In the genomic region with DNA sequence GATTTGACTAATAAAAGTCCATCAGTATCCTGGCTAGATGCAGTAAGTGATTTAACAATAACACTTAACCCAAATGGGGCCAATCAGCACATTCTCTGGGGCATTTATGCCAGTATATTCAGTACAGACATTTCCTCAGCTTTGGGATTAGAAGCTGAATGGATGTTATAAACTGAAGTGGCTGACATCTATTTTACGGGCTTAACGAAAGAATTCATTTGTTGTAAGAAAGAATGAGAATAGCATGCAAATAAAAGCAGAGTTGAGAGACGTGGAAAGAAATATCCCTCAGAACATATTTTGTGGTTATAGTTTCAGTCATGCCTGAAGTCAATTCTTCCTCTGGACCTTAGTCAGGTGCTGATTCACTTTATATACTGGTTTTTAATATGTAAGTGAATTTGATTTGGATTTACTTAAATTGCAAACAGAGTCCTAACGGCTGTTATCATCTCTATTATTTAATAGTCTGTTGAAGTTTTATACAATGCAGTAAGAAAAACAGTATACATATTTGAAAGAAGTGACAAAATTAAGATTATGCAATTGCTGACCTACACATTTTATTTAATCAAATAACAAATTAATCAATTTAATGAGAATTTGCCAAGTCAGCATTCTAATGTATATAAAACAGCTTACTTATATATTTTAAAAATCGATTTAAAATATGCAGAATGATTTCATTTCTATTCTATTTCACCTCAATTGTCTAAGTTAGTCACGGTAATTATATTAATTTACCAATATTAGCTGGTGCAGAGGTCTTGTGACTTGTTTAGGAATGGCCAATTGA, we compare ENCODE assay signal across 19 cellular contexts.
DNase-seq lines count a peak whose midpoint lies in the region; ATAC-seq, FAIRE-seq and TF ChIP-seq lines count a peak whose summit lies in the region.
"Had no signal": no experiment of that assay in that cellular context is flagged by ENCODE, and none has a peak within 500 bp of the region (broad histone marks: within the 10 kb centered on the region; RNA-seq: fewer than 3 reads in every experiment).

No MANE protein-coding gene starts in this region.

- no peak overlapping the region for H4K8ac ChIP-seq in IMR-90 (ENCODE audit: low read depth in 2 of 2, low read length in 2 of 2)

- no peak overlapping the region for H3K27ac ChIP-seq in A549
- H3K27ac ChIP-seq in IMR-90 (ENCODE audit: insufficient read depth, low read length), result no peak overlapping the region
- no peak overlapping the region for H3K27ac ChIP-seq in neural progenitor cell

- H3K27me3 ChIP-seq in IMR-90 (ENCODE audit: control insufficient read depth, insufficient read depth, low read length), result no peaks in the 10 kb centered on the region
- no peaks in the 10 kb centered on the region for H3K27me3 ChIP-seq in neural progenitor cell

- intact Hi-C loops in IMR-90 (cut with micrococcal nuclease) (no loop called here), MCF 10A (cut with micrococcal nuclease) (no loop called here)

- no peaks in the 10 kb centered on the region for H4K20me1 ChIP-seq in IMR-90 (ENCODE audit: insufficient read depth, low read length)
- H4K20me1 ChIP-seq in neural progenitor cell (ENCODE audit: low read depth), result no peaks in the 10 kb centered on the region

- H3K9me3 ChIP-seq in A549, result no peaks in the 10 kb centered on the region
- H3K9me3 ChIP-seq in IMR-90 (ENCODE audit: control insufficient read depth, insufficient read depth, low read length), result peaks cover 5% of the 10 kb centered on the region
- H3K9me3 ChIP-seq in neural progenitor cell (ENCODE audit: low read depth), result no peaks in the 10 kb centered on the region

- WGBS in A549 (ENCODE audit: missing lambda C conversion rate), result 16% methylated on average over 6 of the region's 6 CpGs
- WGBS in IMR-90 (ENCODE audit: extremely low coverage in 2 of 2, insufficient read length in 1 of 2), 2 experiments, result no CpG with 5 or more reads among the region's 6 CpGs

- H3K79me1 ChIP-seq in IMR-90 (ENCODE audit: low read depth in 1 of 2, low read length in 2 of 2), result no peaks in the 10 kb centered on the region

- TF ChIP-seq RAD21 in A549 (conservative IDR thresholded peaks at IDR 0.05 in 1 of 2, IDR thresholded peaks at IDR 0.05 in 1 of 2), result no peak
- no peak for TF ChIP-seq RAD21 in IMR-90 (IDR thresholded peaks at IDR 0.05; ENCODE audit: low read length)

- POLR2A ChIA-PET in A549 (lab: Yijun Ruan, JAX), result no interaction called here
- POLR2A ChIA-PET in IMR-90 (lab: Charles Lee; ENCODE audit: unreplicated experiment), result no interaction called here
- POLR2A ChIA-PET in MCF 10A (lab: Yijun Ruan, JAX), result interaction anchor here (0.6 kb wide), 1 partner anchor 8 kb away, joined by 3 read pairs; no protein-coding TSS in a partner anchor

- H2BK120ac ChIP-seq in IMR-90 (ENCODE audit: low read depth, low read length), result no peak overlapping the region

- H4K91ac ChIP-seq in IMR-90 (ENCODE audit: insufficient read depth, low read depth, low read length), result no peak overlapping the region

- H3K36me3 Mint-ChIP-seq in neural progenitor cell (no peaks in the 10 kb centered on the region), MCF 10A (ENCODE audit: insufficient read depth, unreplicated experiment) (no peaks in the 10 kb centered on the region)
- H3K36me3 Mint-ChIP-seq: CD14-positive monocyte; CD8-positive, alpha-beta T cell; IgD-negative memory B cell had no signal

- no peak overlapping the region for H2AK5ac ChIP-seq in IMR-90 (ENCODE audit: low read depth, low read length)

- no peak overlapping the region for H3K23ac ChIP-seq in IMR-90 (ENCODE audit: low read depth, low read length)

- H3K9ac ChIP-seq in IMR-90 (ENCODE audit: low read depth, low read length), result no peak overlapping the region
- no peak overlapping the region for H3K9ac ChIP-seq in neural progenitor cell

- H3K4me1 ChIP-seq in A549 (no peaks in the 10 kb centered on the region), IMR-90 (ENCODE audit: control insufficient read depth, insufficient read depth, low read length) (no peaks in the 10 kb centered on the region), neural progenitor cell (peaks cover 3% of the 10 kb centered on the region)

- no peak overlapping the region for H2AFZ ChIP-seq in IMR-90 (replicated peaks; ENCODE audit: low read length, poor library complexity)
- peak overlapping the region; percentile 45 for H2AFZ ChIP-seq in neural progenitor cell (replicated peaks)

- TF ChIP-seq CTCF in A549 (IDR thresholded peaks at IDR 0.05), result no peak
- TF ChIP-seq CTCF in IMR-90 (conservative IDR thresholded peaks at IDR 0.05; ENCODE audit: low read depth, low read length), result no peak
- no peak for TF ChIP-seq CTCF in neural progenitor cell (IDR thresholded peaks at IDR 0.05)
- TF ChIP-seq CTCF in MCF 10A (IDR thresholded peaks at IDR 0.05; ENCODE audit: unreplicated experiment), result no peak

- H3K4me3 ChIP-seq in A549 (no peak overlapping the region), IMR-90 (ENCODE audit: insufficient read depth, low read depth, low read length) (no peak overlapping the region), neural progenitor cell (no peak overlapping the region)

- H3K4ac ChIP-seq in IMR-90 (ENCODE audit: low read depth, low read length), result no peak overlapping the region

- DNase-seq in A549 (ENCODE audit: low read depth in 1 of 2, low spot score in 1 of 2) (no peak), IMR-90 (no peak), astrocyte of the hippocampus (ENCODE audit: low read depth, low spot score) (peak; percentile 10), neural progenitor cell (ENCODE audit: low spot score) (no peak), MCF 10A (ENCODE audit: unreplicated experiment) (no peak), urothelium cell line (ENCODE audit: low spot score) (no peak)
- DNase-seq: CD8-positive, alpha-beta T cell; COR-L47; DMS153; DMS79 treated with DMSO at 0.1 percent for 48 hours; EL; GOT3; HCEC 1CT; HFFc6 had no signal

- no peaks in the 10 kb centered on the region for H3K27me3 Mint-ChIP-seq in neural progenitor cell (ENCODE audit: insufficient read depth, low read depth)
- no peaks in the 10 kb centered on the region for H3K27me3 Mint-ChIP-seq in MCF 10A (ENCODE audit: insufficient read depth, unreplicated experiment)
- H3K27me3 Mint-ChIP-seq: IgD-negative memory B cell had no signal

- no peak for FAIRE-seq in A549 (lab: Jason Lieb, UNC)
- no peak for FAIRE-seq in urothelium cell line (lab: Jason Lieb, UNC)
- FAIRE-seq: G401.6, GM12891 had no signal

- BruUV-seq in IMR-90 (replicated peaks; lab: Mats Ljungman, UMichigan) (no TSS peak), MCF 10A (replicated peaks; lab: Mats Ljungman, UMichigan) (no TSS peak)

- no peaks in the 10 kb centered on the region for H3K9me1 ChIP-seq in IMR-90 (ENCODE audit: insufficient read depth, low read length)

- CTCF ChIA-PET in A549 (lab: Yijun Ruan, JAX), result no interaction called here
- CTCF ChIA-PET in IMR-90 (lab: Yijun Ruan, JAX), result no interaction called here
- CTCF ChIA-PET in MCF 10A (lab: Yijun Ruan, JAX), result interaction anchor here (0.6 kb wide), 1 partner anchor 54 kb away, joined by 3 read pairs; no protein-coding TSS in a partner anchor

- H2AK9ac ChIP-seq in IMR-90 (replicated peaks; ENCODE audit: low read depth, low read length, poor library complexity), result no peak overlapping the region

- no peaks in the 10 kb centered on the region for H3F3A ChIP-seq in neural progenitor cell (ENCODE audit: low read depth)

- H3K18ac ChIP-seq in IMR-90 (ENCODE audit: low read depth, low read length), result no peak overlapping the region

- no peaks in the 10 kb centered on the region for H3K79me2 ChIP-seq in neural progenitor cell (ENCODE audit: low read depth)

- no peak overlapping the region for H2BK5ac ChIP-seq in IMR-90 (ENCODE audit: low read depth, low read length, poor library complexity, severe bottlenecking)

- no peak overlapping the region for H2BK15ac ChIP-seq in IMR-90 (ENCODE audit: low read depth, low read length)

- TF ChIP-seq EP300 in A549 (IDR thresholded peaks at IDR 0.05), result no peak

- peaks cover 11% of the 10 kb centered on the region for H3K4me1 Mint-ChIP-seq in neural progenitor cell
- no peaks in the 10 kb centered on the region for H3K4me1 Mint-ChIP-seq in MCF 10A (ENCODE audit: insufficient read depth, unreplicated experiment)
- H3K4me1 Mint-ChIP-seq: CD14-positive monocyte, IgD-negative memory B cell had no signal

- no peak overlapping the region for H2BK20ac ChIP-seq in IMR-90 (ENCODE audit: low read depth, low read length)

- in situ Hi-C loops in IMR-90 (cut with MboI; ENCODE audit: low sequenced_read_pairs), result no loop called here

- H4K5ac ChIP-seq in IMR-90 (ENCODE audit: low read depth, low read length), result no peak overlapping the region

- H3K4me2 ChIP-seq in A549 (no peak overlapping the region), IMR-90 (ENCODE audit: low read depth, low read length) (no peak overlapping the region), neural progenitor cell (no peak overlapping the region)

- H3K14ac ChIP-seq in IMR-90 (replicated peaks; ENCODE audit: low read depth, low read length), result no peak overlapping the region

- ATAC-seq in A549, result no peak
- ATAC-seq in IMR-90 (ENCODE audit: low read depth), result no peak
- ATAC-seq in SK-N-SH treated with all-trans-retinoic acid at 6 μM for 48 hours, result no peak
- ATAC-seq: CD8-positive, alpha-beta T cell had no signal

- H3K56ac ChIP-seq in IMR-90 (ENCODE audit: extremely low read depth, insufficient read depth, low read length), result no peak overlapping the region

- no peaks in the 10 kb centered on the region for H3K36me3 ChIP-seq in IMR-90 (ENCODE audit: control insufficient read depth, insufficient read depth, low read length)
- no peaks in the 10 kb centered on the region for H3K36me3 ChIP-seq in neural progenitor cell

- H3K9me3 Mint-ChIP-seq in neural progenitor cell (no peaks in the 10 kb centered on the region), MCF 10A (ENCODE audit: unreplicated experiment) (no peaks in the 10 kb centered on the region)
- H3K9me3 Mint-ChIP-seq: HFFc6 had no signal

- TF ChIP-seq POLR2A in A549 (IDR thresholded peaks at IDR 0.05; ENCODE audit: low read length) (no peak), IMR-90 (IDR thresholded peaks at IDR 0.05; ENCODE audit: low read depth, low read length) (no peak)

- dilution Hi-C loops in IMR-90 (cut with HindIII; ENCODE audit: low sequenced_read_pairs, unreplicated experiment), result no loop called here

- H3K27ac Mint-ChIP-seq in neural progenitor cell (no peak overlapping the region), MCF 10A (ENCODE audit: low read depth, unreplicated experiment) (no peak overlapping the region)
- H3K27ac Mint-ChIP-seq: CD14-positive monocyte; CD8-positive, alpha-beta T cell; HFFc6; IgD-negative memory B cell had no signal

- H3K4me3 Mint-ChIP-seq in neural progenitor cell (no peak overlapping the region), MCF 10A (ENCODE audit: unreplicated experiment) (no peak overlapping the region)
- H3K4me3 Mint-ChIP-seq: CD14-positive monocyte; CD8-positive, alpha-beta T cell; HFFc6; IgD-negative memory B cell had no signal

TF ChIP-seq in A549, 52 proteins besides CTCF, POLR2A, EP300 and RAD21:
- TF ChIP-seq TFCP2L1 (CRISPR knock-in tag; IDR thresholded peaks at IDR 0.05) (no peak), MAFK (IDR thresholded peaks at IDR 0.05; ENCODE audit: partially characterized antibody) (peak; percentile 93)

TF ChIP-seq in SK-N-SH treated with all-trans-retinoic acid at 6 μM for 48 hours, 23 proteins besides CTCF, POLR2A, EP300 and RAD21 (continues in another document):
- no peak for TF ChIP-seq SNAI2 (CRISPR knock-in tag; IDR thresholded peaks at IDR 0.05)
